In the genomic region with DNA sequence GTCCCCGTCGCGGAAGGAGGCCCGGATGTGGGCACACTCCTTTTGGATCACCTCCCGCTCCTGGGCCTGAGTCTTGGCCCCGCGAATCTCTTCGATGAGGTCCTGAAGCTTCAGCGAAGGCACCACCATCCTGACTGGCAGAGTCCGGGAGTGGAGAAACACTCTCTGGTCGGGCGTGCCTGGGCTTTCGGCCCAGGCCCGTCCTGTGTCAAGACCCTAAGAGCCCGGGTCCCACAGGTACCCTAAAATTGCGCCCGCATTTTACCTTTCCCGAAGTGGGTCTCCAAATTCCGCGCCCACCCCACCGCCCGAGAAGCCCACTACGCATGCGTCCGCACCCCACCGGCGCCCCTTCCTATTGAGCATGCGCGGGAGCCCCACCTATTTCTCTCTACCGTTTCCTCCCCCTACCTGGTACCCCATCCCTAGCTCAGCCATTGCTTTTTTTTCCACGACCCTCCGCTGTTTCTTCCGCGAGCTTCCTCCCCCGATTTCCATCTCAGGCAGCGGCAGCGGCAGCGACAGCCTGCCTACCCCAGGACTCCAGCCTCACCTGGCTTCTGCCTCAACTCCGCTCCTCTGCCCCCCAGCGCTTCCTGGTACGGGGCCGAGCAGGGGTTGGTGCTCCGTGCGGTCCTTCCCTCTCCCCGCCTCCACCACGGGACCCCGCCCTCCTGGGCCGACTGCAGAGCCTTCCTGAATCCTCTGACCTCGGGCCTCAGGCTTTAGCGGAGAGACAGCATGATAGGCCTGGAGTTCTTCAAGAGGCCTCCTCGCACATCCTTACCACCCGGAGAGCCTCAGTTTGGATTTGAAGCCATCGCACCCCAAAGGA, we compare ENCODE assay signal across 8 cellular contexts. TPM values are rescaled to one million over a fixed set of nuclear protein-coding genes. Genes with fewer than 3 reads are reported as not detected.
DNase-seq lines count a peak whose midpoint lies in the region; ATAC-seq, FAIRE-seq and TF ChIP-seq lines count a peak whose summit lies in the region.

A gene with protein sequence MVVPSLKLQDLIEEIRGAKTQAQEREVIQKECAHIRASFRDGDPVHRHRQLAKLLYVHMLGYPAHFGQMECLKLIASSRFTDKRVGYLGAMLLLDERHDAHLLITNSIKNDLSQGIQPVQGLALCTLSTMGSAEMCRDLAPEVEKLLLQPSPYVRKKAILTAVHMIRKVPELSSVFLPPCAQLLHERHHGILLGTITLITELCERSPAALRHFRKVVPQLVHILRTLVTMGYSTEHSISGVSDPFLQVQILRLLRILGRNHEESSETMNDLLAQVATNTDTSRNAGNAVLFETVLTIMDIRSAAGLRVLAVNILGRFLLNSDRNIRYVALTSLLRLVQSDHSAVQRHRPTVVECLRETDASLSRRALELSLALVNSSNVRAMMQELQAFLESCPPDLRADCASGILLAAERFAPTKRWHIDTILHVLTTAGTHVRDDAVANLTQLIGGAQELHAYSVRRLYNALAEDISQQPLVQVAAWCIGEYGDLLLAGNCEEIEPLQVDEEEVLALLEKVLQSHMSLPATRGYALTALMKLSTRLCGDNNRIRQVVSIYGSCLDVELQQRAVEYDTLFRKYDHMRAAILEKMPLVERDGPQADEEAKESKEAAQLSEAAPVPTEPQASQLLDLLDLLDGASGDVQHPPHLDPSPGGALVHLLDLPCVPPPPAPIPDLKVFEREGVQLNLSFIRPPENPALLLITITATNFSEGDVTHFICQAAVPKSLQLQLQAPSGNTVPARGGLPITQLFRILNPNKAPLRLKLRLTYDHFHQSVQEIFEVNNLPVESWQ (minus strand): TSS at position 606 of the 835 bp plus-strand sequence. CDS start 477 bp downstream, at position 129.

- TF ChIP-seq CTCF in A549 (IDR thresholded peaks at IDR 0.05) (0 out of 3 replicates have a peak, but pooled peaks have one; percentile 2), WI38 (IDR thresholded peaks at IDR 0.05; ENCODE audit: low read depth, low read length) (no peak), mammary epithelial cell (conservative IDR thresholded peaks at IDR 0.05 in 1 of 2, IDR thresholded peaks at IDR 0.05 in 1 of 2; ENCODE audit: extremely low read depth in 1 of 2, insufficient read depth in 1 of 2, low read depth in 1 of 2, low read length in 2 of 2) (no peak)

- dilution Hi-C loops in mammary epithelial cell (cut with HindIII; ENCODE audit: low sequenced_read_pairs), result no loop called here

- ATAC-seq in A549 (peak; percentile 76 to 92), GM18867 (IDR thresholded peaks at IDR 0.05; ENCODE audit: unreplicated experiment) (peak; percentile 92), HG03097 (IDR thresholded peaks at IDR 0.05; ENCODE audit: low FRiP score, unreplicated experiment) (peak; percentile 81)

- H3K4me3 ChIP-seq in A549 (peak within 1 kb of the TSS; percentile 62), WI38 (ENCODE audit: low read depth, low read length) (peak within 1 kb of the TSS; percentile 60), mammary epithelial cell (replicated peaks in 1 of 3; ENCODE audit: insufficient read depth in 1 of 3, low read depth in 2 of 3, low read length in 3 of 3) (peak within 1 kb of the TSS; percentile 60 to 77 (median 64))

- H3K9ac ChIP-seq in mammary epithelial cell (ENCODE audit: insufficient read depth, low read length), result peak within 1 kb of the TSS; percentile 68

- H4K20me1 ChIP-seq in mammary epithelial cell (ENCODE audit: insufficient read depth, low read length), result no peaks in the 10 kb centered on the region

- H3K4me2 ChIP-seq in A549, result peak within 1 kb of the TSS; percentile 85
- peak within 1 kb of the TSS; percentile 80 for H3K4me2 ChIP-seq in mammary epithelial cell (ENCODE audit: insufficient read depth, low read depth, low read length)

- CTCF ChIA-PET in A549 (lab: Yijun Ruan, JAX) (interaction anchor here (1.1 to 19.0 kb wide), 4 partner anchors 11 to 91 kb away, joined by 4 to 553 read pairs (median 4); a partner anchor contains a TSS), mammary epithelial cell (lab: Charles Lee; ENCODE audit: low non-redundant PET) (no interaction called here)

- in situ Hi-C loops in mammary epithelial cell (cut with MboI; ENCODE audit: low sequenced_read_pairs in 2 of 2), result loop anchor here in 1 of 2 donors (25.0 kb wide), 1 partner anchor 255 kb away; a partner anchor contains a TSS

- under 1% methylated on average over 47 of the region's 53 CpGs for WGBS in A549 (ENCODE audit: missing lambda C conversion rate)
- 2% methylated on average over 29 of the region's 53 CpGs for WGBS in mammary epithelial cell (ENCODE audit: low coverage, missing lambda C conversion rate)

- DNase-seq in A549 (ENCODE audit: low read depth in 1 of 2, low spot score in 1 of 2) (peak; percentile 84 to 91), NCI-H2227 (lab: John Stamatoyannopoulos, UW; ENCODE audit: unreplicated experiment) (peak; percentile 87), mammary epithelial cell (peak; percentile 84), immature natural killer cell (peak; percentile 78 to 83 (median 80))
- DNase-seq in stimulated activated CD4-positive, alpha-beta T cell treated with anti-CD3 and anti-CD28 coated beads, Interleukin-15, amount 100 ng/mL, for 1 hour (ENCODE audit: low read depth in 1 of 2, low spot score in 1 of 2), result peak; percentile 71 to 76

- no peaks in the 10 kb centered on the region for H3K27me3 ChIP-seq in mammary epithelial cell (ENCODE audit: insufficient read depth, low read length)

- H3K27ac ChIP-seq in A549 (peak within 1 kb of the TSS; percentile 90 to 97), mammary epithelial cell (ENCODE audit: insufficient read depth, low read depth, low read length) (peak within 1 kb of the TSS; percentile 44)

- peaks cover 26% of the 10 kb centered on the region for H3K79me2 ChIP-seq in mammary epithelial cell (ENCODE audit: insufficient read depth, low read length)

- BruUV-seq in mammary epithelial cell (replicated peaks; lab: Mats Ljungman, UMichigan), result TSS peak; percentile 58

- TF ChIP-seq EP300 in A549 (IDR thresholded peaks at IDR 0.05), result no peak

- peaks cover 34 to 38% of the 10 kb centered on the region in 2 donors for H3K4me1 Mint-ChIP-seq in immature natural killer cell

- POLR2A ChIA-PET in A549 (lab: Yijun Ruan, JAX), result interaction anchor here (1.0 to 1.3 kb wide), 4 partner anchors 9 to 246 kb away, joined by 3 to 7 read pairs (median 5); a partner anchor contains a TSS

- H3K9me3 ChIP-seq in A549 (no peaks in the 10 kb centered on the region), mammary epithelial cell (replicated peaks; ENCODE audit: insufficient read depth, low read length) (no peaks in the 10 kb centered on the region)

- no peak for FAIRE-seq in A549 (lab: Jason Lieb, UNC)

- peak within 1 kb of the TSS; percentile 92 to 99 (median 95) for H3K27ac Mint-ChIP-seq in immature natural killer cell

- H3K36me3 ChIP-seq in mammary epithelial cell (ENCODE audit: insufficient read depth, low read length), result peaks cover 8% of the 10 kb centered on the region

- no peaks in the 10 kb centered on the region for H3K9me3 Mint-ChIP-seq in immature natural killer cell

- intact Hi-C loops in mammary epithelial cell (cut with micrococcal nuclease), result loop anchor here (10.0 kb wide), 1 partner anchor 303 kb away; no protein-coding TSS in a partner anchor

- H3K4me1 ChIP-seq in A549 (peaks cover 20% of the 10 kb centered on the region), mammary epithelial cell (ENCODE audit: insufficient read depth, low read length) (peaks cover 23% of the 10 kb centered on the region)

- peaks cover 5 to 8% (median 7%) of the 10 kb centered on the region in 3 donors for H3K27me3 Mint-ChIP-seq in immature natural killer cell (ENCODE audit: low read depth in 3 of 3)

- H3K36me3 Mint-ChIP-seq in immature natural killer cell, result peaks cover 4 to 9% (median 5%) of the 10 kb centered on the region in 3 donors

- H3K4me3 Mint-ChIP-seq in immature natural killer cell, result peak within 1 kb of the TSS; percentile 97 to 100 (median 99)

- H2AFZ ChIP-seq in mammary epithelial cell (ENCODE audit: low read depth, low read length), result peak within 1 kb of the TSS; percentile 94

- TF ChIP-seq POLR2A in A549 (IDR thresholded peaks at IDR 0.05; ENCODE audit: low read length), result peak; percentile 92

- no peak for TF ChIP-seq RAD21 in A549 (conservative IDR thresholded peaks at IDR 0.05 in 1 of 2, IDR thresholded peaks at IDR 0.05 in 1 of 2)

TF ChIP-seq in A549, 52 proteins besides CTCF, POLR2A, EP300 and RAD21 (continues in another document):
- TF ChIP-seq PHF8 (IDR thresholded peaks at IDR 0.05; ENCODE audit: borderline replicate concordance, low read depth) (peak; percentile 87; the same call in 1 of the 2 replicates), ZC3H11A (IDR thresholded peaks at IDR 0.05) (no peak), JUN (IDR thresholded peaks at IDR 0.05) (peak; percentile 83 to 90), TFCP2L1 (CRISPR knock-in tag; IDR thresholded peaks at IDR 0.05) (0 out of 2 replicates have a peak, but pooled peaks have one; percentile 7)
- TF ChIP-seq, protein P1, sequence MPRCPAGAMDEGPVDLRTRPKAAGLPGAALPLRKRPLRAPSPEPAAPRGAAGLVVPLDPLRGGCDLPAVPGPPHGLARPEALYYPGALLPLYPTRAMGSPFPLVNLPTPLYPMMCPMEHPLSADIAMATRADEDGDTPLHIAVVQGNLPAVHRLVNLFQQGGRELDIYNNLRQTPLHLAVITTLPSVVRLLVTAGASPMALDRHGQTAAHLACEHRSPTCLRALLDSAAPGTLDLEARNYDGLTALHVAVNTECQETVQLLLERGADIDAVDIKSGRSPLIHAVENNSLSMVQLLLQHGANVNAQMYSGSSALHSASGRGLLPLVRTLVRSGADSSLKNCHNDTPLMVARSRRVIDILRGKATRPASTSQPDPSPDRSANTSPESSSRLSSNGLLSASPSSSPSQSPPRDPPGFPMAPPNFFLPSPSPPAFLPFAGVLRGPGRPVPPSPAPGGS (IDR thresholded peaks at IDR 0.05), result peak; percentile 88; the same call in 2 of the 3 replicates
- TF ChIP-seq, protein P2, sequence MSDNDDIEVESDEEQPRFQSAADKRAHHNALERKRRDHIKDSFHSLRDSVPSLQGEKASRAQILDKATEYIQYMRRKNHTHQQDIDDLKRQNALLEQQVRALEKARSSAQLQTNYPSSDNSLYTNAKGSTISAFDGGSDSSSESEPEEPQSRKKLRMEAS (IDR thresholded peaks at IDR 0.05), result peak; percentile 85

RNA-seq across cellular contexts. Expression of the gene that starts here (rescaled TPM):
- polyA plus RNA-seq in A549 (2011; rRNA removed) (83.7 and 122 TPM in 2 replicates), A549 (2017; fragmentation: RNase III; extraction: RNeasy Plus Mini Kit Qiagen cat#74134 plus additional on column Dnase treatment) (60.3 to 83.9 TPM (median 80.6 TPM) in 3 replicates), mammary epithelial cell (129 TPM), immature natural killer cell (10 to 100 TPM; 62.9 to 80.7 (median 64.4) TPM)
- 110 and 119 TPM in 2 replicates for polyA plus RNA-seq in A549 (2012; cell fraction: cytosol; rRNA removed)
- 819 and 947 TPM in 2 replicates for polyA plus RNA-seq in A549 (2012; cell fraction: nucleus; rRNA removed)
- 151 and 171 TPM in 2 replicates for polyA minus RNA-seq in A549 (2011; rRNA and poly(A)+ RNA removed)
- total RNA-seq in mammary epithelial cell, result 100 to 1,000 TPM in 1 of 2 donors, 10 to 100 TPM in 1; 54.7 to 132 TPM
- polyA minus RNA-seq in mammary epithelial cell, result 144 TPM

Comparison
In these comparisons a context has a peak if more than half of its experiments do, and no peak if none do; other contexts are left out.
1. Peak in every context shown above with its lines: DNase-seq, ATAC-seq, H3K4me3 ChIP-seq and H3K27ac ChIP-seq.